ENCODE assay signal across 20 cellular contexts in the genomic region with DNA sequence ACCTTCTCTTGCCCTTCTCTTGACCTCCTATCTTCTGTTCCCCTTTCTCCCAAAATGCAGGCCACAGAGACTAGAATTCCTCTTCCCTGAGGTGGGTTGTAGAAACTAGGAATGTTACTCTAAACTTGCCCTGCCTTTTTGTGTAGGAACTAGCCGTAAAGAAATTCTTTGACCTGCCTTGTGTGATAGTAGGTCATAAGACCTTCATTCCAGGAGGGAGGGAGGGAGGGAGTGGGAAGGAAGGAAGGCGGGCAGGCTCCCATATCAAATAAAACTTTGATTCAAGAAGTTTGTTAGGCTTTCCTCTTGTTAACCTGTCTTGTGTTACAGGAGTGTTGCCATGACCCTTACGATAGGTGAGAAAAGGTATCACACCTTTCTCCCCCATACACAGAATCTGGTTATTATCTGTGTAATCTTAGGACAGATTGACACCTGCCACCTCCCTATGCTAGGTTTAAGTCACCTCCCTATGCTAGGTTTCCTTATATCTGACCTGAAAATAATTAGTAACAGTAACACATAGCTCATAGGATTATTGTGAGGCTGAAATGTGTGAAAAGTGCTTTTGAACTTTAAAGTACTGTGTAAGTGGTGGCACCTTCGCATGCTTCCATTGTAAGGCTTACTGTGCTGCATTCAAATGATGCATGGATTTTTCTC. TPM values are rescaled to one million over a fixed set of nuclear protein-coding genes. Genes with fewer than 3 reads are reported as not detected.
DNase-seq lines count a peak whose midpoint lies in the region; ATAC-seq and TF ChIP-seq lines count a peak whose summit lies in the region.
"Had no signal": no experiment of that assay in that cellular context is flagged by ENCODE, and none has a peak within 500 bp of the region (broad histone marks: within the 10 kb centered on the region; RNA-seq: fewer than 3 reads in every experiment).

No MANE protein-coding gene starts in this region.

- no peaks in the 10 kb centered on the region for H4K20me1 ChIP-seq in hepatocyte (ENCODE audit: insufficient read depth, poor library complexity, severe bottlenecking)

- no peaks in the 10 kb centered on the region for H3K9me3 Mint-ChIP-seq in activated T-cell treated with anti-CD3 and anti-CD28 coated beads, Interleukin-2, amount 50 U/mL, for 72 hours
- no peaks in the 10 kb centered on the region for H3K9me3 Mint-ChIP-seq in T-helper 2 cell treated with Interferon-gamma antibody and Interleukin-4, amounts not matched to agents 5 μg/mL and 100 μg/mL, for 36 hours
- no peaks in the 10 kb centered on the region for H3K9me3 Mint-ChIP-seq in stimulated activated memory B cell treated with anti-CD40 and anti-IgM and Interleukin-4, amounts not matched to agents 10 μg/mL and 1 μg/mL and 100 μg/mL, for 72 hours

- no peaks in the 10 kb centered on the region for H3K27me3 ChIP-seq in hepatocyte
- H3K27me3 ChIP-seq: body of pancreas, ovary, right lobe of liver, suprapubic skin had no signal

- peak overlapping the region; percentile 18 to 47 for H3K4me3 Mint-ChIP-seq in activated T-cell treated with anti-CD3 and anti-CD28 coated beads, Interleukin-2, amount 50 U/mL, for 72 hours
- no peak overlapping the region for H3K4me3 Mint-ChIP-seq in T-helper 2 cell treated with Interferon-gamma antibody and Interleukin-4, amounts not matched to agents 5 μg/mL and 100 μg/mL, for 36 hours
- H3K4me3 Mint-ChIP-seq in stimulated activated memory B cell treated with anti-CD40 and anti-IgM and Interleukin-4, amounts not matched to agents 10 μg/mL and 1 μg/mL and 100 μg/mL, for 72 hours = no peak overlapping the region

- peak overlapping the region; percentile 96 for H3K27ac ChIP-seq in hepatocyte
- H3K27ac ChIP-seq: body of pancreas, GM23248, ovary, right lobe of liver, suprapubic skin had no signal

- no peak for TF ChIP-seq CTCF in hepatocyte (IDR thresholded peaks at IDR 0.05; ENCODE audit: poor library complexity)

- H3K36me3 ChIP-seq in hepatocyte (replicated peaks; ENCODE audit: insufficient read depth, low read depth) = no peaks in the 10 kb centered on the region
- H3K36me3 ChIP-seq: ovary, right lobe of liver, suprapubic skin had no signal

- peaks cover 0 to 2% of the 10 kb centered on the region in 2 donors for H3K36me3 Mint-ChIP-seq in activated T-cell treated with anti-CD3 and anti-CD28 coated beads, Interleukin-2, amount 50 U/mL, for 72 hours (ENCODE audit: insufficient read depth in 2 of 2)
- H3K36me3 Mint-ChIP-seq in T-helper 2 cell treated with Interferon-gamma antibody and Interleukin-4, amounts not matched to agents 5 μg/mL and 100 μg/mL, for 36 hours (ENCODE audit: low read depth) = peaks cover 15% of the 10 kb centered on the region
- H3K36me3 Mint-ChIP-seq in stimulated activated memory B cell treated with anti-CD40 and anti-IgM and Interleukin-4, amounts not matched to agents 10 μg/mL and 1 μg/mL and 100 μg/mL, for 72 hours = peaks cover 9% of the 10 kb centered on the region

- H3K4me3 ChIP-seq in hepatocyte = no peak overlapping the region
- H3K4me3 ChIP-seq: body of pancreas, GM23248, K562, ovary, right lobe of liver, suprapubic skin had no signal

- WGBS in hepatocyte (ENCODE audit: low lambda C conversion rate, missing lambda C conversion rate) = 65% methylated on average over 4 of the region's 4 CpGs

- ATAC-seq in activated T-cell treated with anti-CD3 and anti-CD28 coated beads, Interleukin-2, amount 50 U/mL, for 72 hours (replicated peaks in 1 of 2) = no peak
- ATAC-seq in stimulated activated memory B cell treated with anti-CD40 and anti-IgM and Interleukin-4, amounts not matched to agents 10 μg/mL and 1 μg/mL and 100 μg/mL, for 72 hours = no peak
- no peak for ATAC-seq in GM21619 (IDR thresholded peaks at IDR 0.05; ENCODE audit: unreplicated experiment)
- ATAC-seq: body of pancreas, K562 had no signal

- no peak overlapping the region for H2AFZ ChIP-seq in hepatocyte
- H2AFZ ChIP-seq: GM23248 had no signal

- H3K4me1 Mint-ChIP-seq in activated T-cell treated with anti-CD3 and anti-CD28 coated beads, Interleukin-2, amount 50 U/mL, for 72 hours (ENCODE audit: low read depth) = peaks cover 70% of the 10 kb centered on the region
- peaks cover 85% of the 10 kb centered on the region for H3K4me1 Mint-ChIP-seq in T-helper 2 cell treated with Interferon-gamma antibody and Interleukin-4, amounts not matched to agents 5 μg/mL and 100 μg/mL, for 36 hours (ENCODE audit: low read depth)
- peaks cover 21% of the 10 kb centered on the region for H3K4me1 Mint-ChIP-seq in stimulated activated memory B cell treated with anti-CD40 and anti-IgM and Interleukin-4, amounts not matched to agents 10 μg/mL and 1 μg/mL and 100 μg/mL, for 72 hours

- peak overlapping the region; percentile 35 for H3K27ac Mint-ChIP-seq in activated T-cell treated with anti-CD3 and anti-CD28 coated beads, Interleukin-2, amount 50 U/mL, for 72 hours
- peak overlapping the region; percentile 76 for H3K27ac Mint-ChIP-seq in T-helper 2 cell treated with Interferon-gamma antibody and Interleukin-4, amounts not matched to agents 5 μg/mL and 100 μg/mL, for 36 hours
- H3K27ac Mint-ChIP-seq in stimulated activated memory B cell treated with anti-CD40 and anti-IgM and Interleukin-4, amounts not matched to agents 10 μg/mL and 1 μg/mL and 100 μg/mL, for 72 hours = peak overlapping the region; percentile 16

- DNase-seq in activated T-cell treated with anti-CD3 and anti-CD28 coated beads, Interleukin-2, amount 50 U/mL, for 72 hours = no peak
- no peak for DNase-seq in activated T-cell treated with anti-CD3 and anti-CD28 coated beads, Interleukin-2, amount 50 U/mL, for 1 hour
- DNase-seq in T-helper 2 cell treated with Interferon-gamma antibody and Interleukin-4, amounts not matched to agents 5 μg/mL and 100 μg/mL, for 36 hours (ENCODE audit: low spot score) = no peak
- DNase-seq in hepatocyte (ENCODE audit: low spot score) (no peak), MV-4-11 (lab: John Stamatoyannopoulos, UW) (no peak), cerebellar cortex (ENCODE audit: low spot score) (no peak)
- DNase-seq: activated CD4-positive, alpha-beta T cell treated with anti-CD3 and anti-CD28 coated beads, Interleukin-2, amount 50 U/mL, for 1 hour; activated T-cell treated with anti-CD3 and anti-CD28 coated beads, Interleukin-2, amount 50 U/mL, for 48 hours; body of pancreas; C1 segment of cervical spinal cord; DMS153; GM23248; NCI-H1694; NCI-H69; ovary; right lobe of liver had no signal

- H3K27me3 Mint-ChIP-seq in activated T-cell treated with anti-CD3 and anti-CD28 coated beads, Interleukin-2, amount 50 U/mL, for 72 hours (ENCODE audit: low read depth) = no peaks in the 10 kb centered on the region
- H3K27me3 Mint-ChIP-seq in T-helper 2 cell treated with Interferon-gamma antibody and Interleukin-4, amounts not matched to agents 5 μg/mL and 100 μg/mL, for 36 hours (ENCODE audit: low read depth) = no peaks in the 10 kb centered on the region
- no peaks in the 10 kb centered on the region for H3K27me3 Mint-ChIP-seq in stimulated activated memory B cell treated with anti-CD40 and anti-IgM and Interleukin-4, amounts not matched to agents 10 μg/mL and 1 μg/mL and 100 μg/mL, for 72 hours

- H3K4me1 ChIP-seq in hepatocyte (ENCODE audit: insufficient read depth) = peaks cover 35% of the 10 kb centered on the region
- H3K4me1 ChIP-seq: body of pancreas, right lobe of liver, suprapubic skin had no signal

- no peaks in the 10 kb centered on the region for H3K9me3 ChIP-seq in hepatocyte (ENCODE audit: low read depth)
- H3K9me3 ChIP-seq: body of pancreas, ovary, right lobe of liver, suprapubic skin had no signal

- no peaks in the 10 kb centered on the region for H3K9me2 ChIP-seq in hepatocyte (replicated peaks; ENCODE audit: insufficient read depth)

- peak overlapping the region; percentile 50 for H3K4me2 ChIP-seq in hepatocyte

- H3K79me2 ChIP-seq in hepatocyte = peaks cover 77% of the 10 kb centered on the region

RNA-seq across cellular contexts. Expression of a gene that starts 32.6 kb away (rescaled TPM):
- 10 to 100 TPM; 10.4 to 14.0 TPM for total RNA-seq in activated T-cell treated with anti-CD3 and anti-CD28 coated beads, Interleukin-2, amount 50 U/mL, for 72 hours
- 117 TPM in 2 replicates for total RNA-seq in hepatocyte
- polyA plus RNA-seq in hepatocyte = 141 and 142 TPM in 2 replicates

Comparison
In these comparisons a context has a peak if more than half of its experiments do, and no peak if none do; other contexts are left out.
1. H3K27ac Mint-ChIP-seq: peak in every context shown above with its lines; median percentile 76 in T-helper 2 cell treated with Interferon-gamma antibody and Interleukin-4, amounts not matched to agents 5 μg/mL and 100 μg/mL, for 36 hours; 35 in activated T-cell treated with anti-CD3 and anti-CD28 coated beads, Interleukin-2, amount 50 U/mL, for 72 hours; 16 in stimulated activated memory B cell treated with anti-CD40 and anti-IgM and Interleukin-4, amounts not matched to agents 10 μg/mL and 1 μg/mL and 100 μg/mL, for 72 hours.
2. H3K4me3 Mint-ChIP-seq: peak in activated T-cell treated with anti-CD3 and anti-CD28 coated beads, Interleukin-2, amount 50 U/mL, for 72 hours (2 of 2); none in T-helper 2 cell treated with Interferon-gamma antibody and Interleukin-4, amounts not matched to agents 5 μg/mL and 100 μg/mL, for 36 hours (single experiment) and stimulated activated memory B cell treated with anti-CD40 and anti-IgM and Interleukin-4, amounts not matched to agents 10 μg/mL and 1 μg/mL and 100 μg/mL, for 72 hours (single experiment).